In the genomic region with DNA sequence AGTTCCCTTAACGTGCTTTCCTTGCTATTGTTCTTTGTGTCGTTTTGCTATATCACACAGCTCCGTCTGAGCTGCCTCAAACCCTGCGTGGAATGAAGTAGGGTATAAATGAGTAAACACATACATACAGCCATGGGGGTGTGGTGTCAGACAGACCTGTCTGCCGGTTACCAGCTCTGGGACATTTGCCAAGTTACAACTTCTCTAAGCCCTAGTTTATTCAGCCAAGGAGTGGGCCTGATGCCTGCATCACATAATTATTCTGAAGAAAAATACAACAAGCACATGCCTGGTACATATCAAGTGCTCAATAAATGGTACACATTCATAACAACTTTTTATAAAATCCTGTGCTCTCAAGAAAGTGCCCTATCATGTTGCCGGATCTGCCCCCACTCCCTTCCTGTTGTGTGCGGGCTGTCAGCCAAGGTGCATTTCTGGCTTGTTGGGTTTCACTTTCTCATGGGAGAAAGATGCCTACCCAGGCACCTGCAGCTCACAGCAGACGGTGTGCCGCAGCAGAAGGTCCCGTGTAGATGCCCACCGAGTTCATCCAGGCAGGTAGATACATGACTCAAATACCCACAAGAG, we compare ENCODE assay signal across 8 cellular contexts. TPM values are rescaled to one million over a fixed set of nuclear protein-coding genes. Genes with fewer than 3 reads are reported as not detected.
A peak's percentile ranks its signal among the peaks of the same experiment; 100 is the strongest.
DNase-seq lines count a peak whose midpoint lies in the region; ATAC-seq lines count a peak whose summit lies in the region.

No MANE protein-coding gene starts in this region.

- intact Hi-C loops in activated T-helper 2 cell treated with anti-CD3 and anti-CD28 coated beads, Interferon-gamma antibody, Interleukin-2, Interleukin-4, amounts not matched to agents 10 μg/mL and 5 μg/mL and 100 μg/mL, durations not matched to agents 14 hours and 24 hours and 36 hours (cut with micrococcal nuclease) = loop anchor here (1.0 kb wide), 1 partner anchor 30 kb away; a partner anchor contains a TSS

- DNase-seq in OCI-M1 (lab: John Stamatoyannopoulos, UW) (peak; percentile 25), ureter (ENCODE audit: low spot score) (peak; percentile 78), COLO829 (ENCODE audit: low spot score) (no peak), ACHN (no peak)
- DNase-seq in activated T-helper 2 cell treated with anti-CD3 and anti-CD28 coated beads, Interferon-gamma antibody, Interleukin-2, Interleukin-4, amounts not matched to agents 10 μg/mL and 5 μg/mL and 100 μg/mL, durations not matched to agents 14 hours and 24 hours and 36 hours (ENCODE audit: low spot score) = peak; percentile 78

- H3K9me3 Mint-ChIP-seq in activated T-helper 2 cell treated with anti-CD3 and anti-CD28 coated beads, Interferon-gamma antibody, Interleukin-2, Interleukin-4, amounts not matched to agents 10 μg/mL and 5 μg/mL and 100 μg/mL, durations not matched to agents 14 hours and 24 hours and 36 hours = no peaks in the 10 kb centered on the region

- H3K4me3 Mint-ChIP-seq in activated T-helper 2 cell treated with anti-CD3 and anti-CD28 coated beads, Interferon-gamma antibody, Interleukin-2, Interleukin-4, amounts not matched to agents 10 μg/mL and 5 μg/mL and 100 μg/mL, durations not matched to agents 14 hours and 24 hours and 36 hours (ENCODE audit: low read depth) = peak overlapping the region; percentile 48

- peaks cover 41 to 67% of the 10 kb centered on the region in 2 donors for H3K4me1 ChIP-seq in mucosa of rectum (ENCODE audit: control insufficient read depth in 2 of 2, insufficient read depth in 2 of 2, low read length in 2 of 2)

- H3K27ac ChIP-seq in mucosa of rectum (ENCODE audit: low read depth in 2 of 2, low read length in 2 of 2) = peak overlapping the region; percentile 94 to 98

- peak overlapping the region; percentile 52 to 79 for H3K9ac ChIP-seq in mucosa of rectum (ENCODE audit: low read depth in 1 of 2, low read length in 2 of 2)

- H3K27me3 ChIP-seq in mucosa of rectum (ENCODE audit: control insufficient read depth in 2 of 2, insufficient read depth in 2 of 2, low read length in 2 of 2) = no peaks in the 10 kb centered on the region

- ATAC-seq in GM19035 (IDR thresholded peaks at IDR 0.05; ENCODE audit: unreplicated experiment) = peak; percentile 74
- ATAC-seq in HG03135 (IDR thresholded peaks at IDR 0.05; ENCODE audit: unreplicated experiment) = peak; percentile 65

- peak overlapping the region; percentile 72 for H3K27ac Mint-ChIP-seq in activated T-helper 2 cell treated with anti-CD3 and anti-CD28 coated beads, Interferon-gamma antibody, Interleukin-2, Interleukin-4, amounts not matched to agents 10 μg/mL and 5 μg/mL and 100 μg/mL, durations not matched to agents 14 hours and 24 hours and 36 hours

- H3K27me3 Mint-ChIP-seq in activated T-helper 2 cell treated with anti-CD3 and anti-CD28 coated beads, Interferon-gamma antibody, Interleukin-2, Interleukin-4, amounts not matched to agents 10 μg/mL and 5 μg/mL and 100 μg/mL, durations not matched to agents 14 hours and 24 hours and 36 hours (ENCODE audit: low read depth) = peaks cover 20% of the 10 kb centered on the region

- no peaks in the 10 kb centered on the region for H3K36me3 ChIP-seq in mucosa of rectum (ENCODE audit: control insufficient read depth in 2 of 2, insufficient read depth in 2 of 2, low read length in 2 of 2)

- H3K9me3 ChIP-seq in mucosa of rectum (ENCODE audit: control insufficient read depth in 2 of 2, low read length in 2 of 2) = no peaks in the 10 kb centered on the region

- in situ Hi-C loops in ACHN (cut with HindIII; ENCODE audit: low pct_ligation_motif_present, low pct_unique_long_range_greater_than_20kb, low sequenced_read_pairs) = no loop called here

- peaks cover 26% of the 10 kb centered on the region for H3K4me1 Mint-ChIP-seq in activated T-helper 2 cell treated with anti-CD3 and anti-CD28 coated beads, Interferon-gamma antibody, Interleukin-2, Interleukin-4, amounts not matched to agents 10 μg/mL and 5 μg/mL and 100 μg/mL, durations not matched to agents 14 hours and 24 hours and 36 hours (ENCODE audit: low read depth)

- no peaks in the 10 kb centered on the region for H3K36me3 Mint-ChIP-seq in activated T-helper 2 cell treated with anti-CD3 and anti-CD28 coated beads, Interferon-gamma antibody, Interleukin-2, Interleukin-4, amounts not matched to agents 10 μg/mL and 5 μg/mL and 100 μg/mL, durations not matched to agents 14 hours and 24 hours and 36 hours (ENCODE audit: low read depth)

- peak overlapping the region; percentile 1 to 35 for H3K4me3 ChIP-seq in mucosa of rectum (ENCODE audit: low read length in 2 of 2)

RNA-seq across cellular contexts. Expression of a gene that starts 30.5 kb away (rescaled TPM):
- total RNA-seq in activated T-helper 2 cell treated with anti-CD3 and anti-CD28 coated beads, Interferon-gamma antibody, Interleukin-2, Interleukin-4, amounts not matched to agents 10 μg/mL and 5 μg/mL and 100 μg/mL, durations not matched to agents 14 hours and 24 hours and 36 hours = 0.07 and 0.25 TPM in 2 replicates
- 1.6 TPM for total RNA-seq in ureter

Comparison
In these comparisons a context has a peak if more than half of its experiments do, and no peak if none do; other contexts are left out.
1. DNase-seq: peak in OCI-M1 (single experiment), activated T-helper 2 cell treated with anti-CD3 and anti-CD28 coated beads, Interferon-gamma antibody, Interleukin-2, Interleukin-4, amounts not matched to agents 10 μg/mL and 5 μg/mL and 100 μg/mL, durations not matched to agents 14 hours and 24 hours and 36 hours (single experiment) and ureter (single experiment); none in COLO829 (single experiment) and ACHN (single experiment).